Comparison of ENCODE assay signal across 15 cellular contexts in genomic region chr2:53575606-53576360, GRCh38.
DNase-seq lines count a peak whose midpoint lies in the region; ATAC-seq, FAIRE-seq and TF ChIP-seq lines count a peak whose summit lies in the region.
"Had no signal": no experiment of that assay in that cellular context is flagged by ENCODE, and none has a peak within 500 bp of the region (broad histone marks: within the 10 kb centered on the region; RNA-seq: fewer than 3 reads in every experiment).

No MANE protein-coding gene starts in this region.

- H3K9me3 ChIP-seq in WERI-Rb-1 (ENCODE audit: severe bottlenecking) = peaks cover 5% of the 10 kb centered on the region
- H3K9me3 ChIP-seq in left lung = no peaks in the 10 kb centered on the region

- peak; percentile 47 for DNase-seq in NCI-H1092 treated with DMSO at 0.1 percent for 48 hours (lab: John Stamatoyannopoulos, UW)
- DNase-seq in WERI-Rb-1 = peak; percentile 51
- DNase-seq in activated T-cell treated with anti-CD3 and anti-CD28 coated beads, Interleukin-2, amount 50 U/mL, for 48 hours = no peak
- no peak for DNase-seq in NCI-H2029 treated with DMSO at 0.1 percent for 48 hours (lab: John Stamatoyannopoulos, UW)
- DNase-seq in SK-N-DZ (ENCODE audit: low spot score) = no peak
- no peak for DNase-seq in left lung
- DNase-seq: activated CD4-positive, alpha-beta T cell treated with anti-CD3 and anti-CD28 coated beads for 1 hour; activated naive CD8-positive, alpha-beta T cell treated with anti-CD3 and anti-CD28 coated beads, Interleukin-2, amount 10 ng/mL, durations not matched to agents 7 days and 5 days; activated T-cell treated with anti-CD3 and anti-CD28 coated beads for 4 hours; Kasumi-1; occipital lobe; T-helper 1 cell had no signal

- FAIRE-seq in islet of Langerhans (lab: Jason Lieb, UNC) = peak; percentile 30

- no peaks in the 10 kb centered on the region for H3K79me2 ChIP-seq in ACC112 (ENCODE audit: control insufficient read depth, insufficient read depth, low read length, unreplicated experiment)

- intact Hi-C loops in left lung (cut with DNase I) = no loop called here

- no peak for ATAC-seq in left lung
- ATAC-seq: Panc1 had no signal

- H3K27ac ChIP-seq in ACC112 (ENCODE audit: low read depth, low read length) (no peak overlapping the region), WERI-Rb-1 (peak overlapping the region; percentile 70), left lung (no peak overlapping the region)

- peaks cover 5% of the 10 kb centered on the region for H3K4me1 ChIP-seq in ACC112 (ENCODE audit: control insufficient read depth, insufficient read depth, low read length, unreplicated experiment)
- H3K4me1 ChIP-seq in left lung = no peaks in the 10 kb centered on the region

- H3K36me3 ChIP-seq in ACC112 (ENCODE audit: insufficient read depth, low read length) = no peaks in the 10 kb centered on the region
- no peaks in the 10 kb centered on the region for H3K36me3 ChIP-seq in WERI-Rb-1
- no peaks in the 10 kb centered on the region for H3K36me3 ChIP-seq in left lung

- H3K4me3 ChIP-seq in ACC112 (ENCODE audit: low read depth, low read length) (peak overlapping the region; percentile 67), WERI-Rb-1 (ENCODE audit: low read depth, low read length) (peak overlapping the region; percentile 26), left lung (no peak overlapping the region)

- H3K27me3 ChIP-seq in ACC112 (ENCODE audit: insufficient read depth, low read length) (peaks cover 13% of the 10 kb centered on the region), WERI-Rb-1 (ENCODE audit: insufficient read depth, low read depth, severe bottlenecking) (no peaks in the 10 kb centered on the region), left lung (no peaks in the 10 kb centered on the region)

- TF ChIP-seq CTCF in WERI-Rb-1 (IDR thresholded peaks at IDR 0.05; ENCODE audit: low read depth, low read length) (no peak), left lung (IDR thresholded peaks at IDR 0.05) (no peak)

- no peak overlapping the region for H2AFZ ChIP-seq in ACC112 (ENCODE audit: low read length, unreplicated experiment)

Comparison
In these comparisons a context has a peak if more than half of its experiments do, and no peak if none do; other contexts are left out.
1. H3K4me3 ChIP-seq: peak in ACC112 (single experiment) and WERI-Rb-1 (single experiment); none in left lung (0 of 2).
2. DNase-seq: peak in NCI-H1092 treated with DMSO at 0.1 percent for 48 hours (single experiment) and WERI-Rb-1 (single experiment); none in activated T-cell treated with anti-CD3 and anti-CD28 coated beads, Interleukin-2, amount 50 U/mL, for 48 hours (0 of 2), NCI-H2029 treated with DMSO at 0.1 percent for 48 hours (single experiment), SK-N-DZ (single experiment) and left lung (0 of 2).